In genomic region chr10:72261323-72262018, GRCh38 we compare ENCODE assay signal across 1 cellular context.
TF ChIP-seq lines count a peak whose summit lies in the region.

No MANE protein-coding gene starts in this region.

TF ChIP-seq in K562, 482 proteins besides CTCF, POLR2A, EP300 and RAD21 (continued from another document and continues in another):
- TF ChIP-seq MGA (IDR thresholded peaks at IDR 0.05) (no peak), ZNF76 (CRISPR knock-in tag; IDR thresholded peaks at IDR 0.05; ENCODE audit: borderline replicate concordance) (no peak; the same call in 1 of the 2 replicates), SMAD2 (IDR thresholded peaks at IDR 0.05; ENCODE audit: low read depth, low read length) (no peak), GTF2E2 (tag; IDR thresholded peaks at IDR 0.05) (no peak; the same call in 1 of the 2 replicates), ZBTB7A (IDR thresholded peaks at IDR 0.05; ENCODE audit: borderline replicate concordance, control insufficient read depth, low read depth, low read length) (no peak; the same call in 1 of the 2 replicates), ZBTB43 (CRISPR knock-in tag; IDR thresholded peaks at IDR 0.05) (no peak), DDX20 (tag; IDR thresholded peaks at IDR 0.05; ENCODE audit: low read depth) (no peak), TFAP4 (CRISPR knock-in tag; IDR thresholded peaks at IDR 0.05; ENCODE audit: borderline replicate concordance) (no peak; the same call in 1 of the 2 replicates), PTRF (tag; IDR thresholded peaks at IDR 0.05) (no peak), ZBTB17 (CRISPR knock-in tag; IDR thresholded peaks at IDR 0.05) (peak; percentile 78; the same call in 1 of the 2 replicates), CBFA2T2 (conservative IDR thresholded peaks at IDR 0.05) (0 out of 2 replicates have a peak, but pooled peaks have one; percentile 21), ZNF830 (CRISPR knock-in tag; IDR thresholded peaks at IDR 0.05) (no peak), ZNF347 (CRISPR knock-in tag; IDR thresholded peaks at IDR 0.05; ENCODE audit: low read depth) (no peak), ZNF707 (CRISPR knock-in tag; conservative IDR thresholded peaks at IDR 0.05) (no peak), ZNF12 (CRISPR knock-in tag; IDR thresholded peaks at IDR 0.05) (peak; percentile 59; the same call in 1 of the 2 replicates), VEZF1 (CRISPR knock-in tag; IDR thresholded peaks at IDR 0.05) (0 out of 2 replicates have a peak, but pooled peaks have one; percentile 2), CREB5 (CRISPR knock-in tag; IDR thresholded peaks at IDR 0.05) (no peak), MEF2D (tag; conservative IDR thresholded peaks at IDR 0.05; ENCODE audit: low read depth) (no peak), HINFP (tag; conservative IDR thresholded peaks at IDR 0.05; ENCODE audit: low read depth) (no peak), STAG1 (CRISPR knock-in tag; IDR thresholded peaks at IDR 0.05; ENCODE audit: borderline replicate concordance) (no peak), HMGXB4 (CRISPR knock-in tag; IDR thresholded peaks at IDR 0.05) (no peak), PCBP1 (IDR thresholded peaks at IDR 0.05; ENCODE audit: low read depth, low read length, poor library complexity, severe bottlenecking) (no peak), ZNF436 (CRISPR knock-in tag; IDR thresholded peaks at IDR 0.05) (no peak), CGGBP1 (CRISPR knock-in tag; IDR thresholded peaks at IDR 0.05) (no peak), TEAD1 (CRISPR knock-in tag; IDR thresholded peaks at IDR 0.05) (peak; percentile 29 to 45; a peak in 1 of 4 replicates), ZNF57 (CRISPR knock-in tag; IDR thresholded peaks at IDR 0.05) (no peak), HMGN3 (IDR thresholded peaks at IDR 0.05; ENCODE audit: borderline replicate concordance, extremely low read depth, insufficient read length, low read depth, low read length) (no peak), MTF1 (CRISPR knock-in tag; IDR thresholded peaks at IDR 0.05; ENCODE audit: borderline replicate concordance) (no peak), ELK1 (CRISPR knock-in tag; IDR thresholded peaks at IDR 0.05) (no peak), ZNF212 (CRISPR knock-in tag; IDR thresholded peaks at IDR 0.05) (no peak)
